21 cellular contexts compared by ENCODE assay signal in the genomic region with DNA sequence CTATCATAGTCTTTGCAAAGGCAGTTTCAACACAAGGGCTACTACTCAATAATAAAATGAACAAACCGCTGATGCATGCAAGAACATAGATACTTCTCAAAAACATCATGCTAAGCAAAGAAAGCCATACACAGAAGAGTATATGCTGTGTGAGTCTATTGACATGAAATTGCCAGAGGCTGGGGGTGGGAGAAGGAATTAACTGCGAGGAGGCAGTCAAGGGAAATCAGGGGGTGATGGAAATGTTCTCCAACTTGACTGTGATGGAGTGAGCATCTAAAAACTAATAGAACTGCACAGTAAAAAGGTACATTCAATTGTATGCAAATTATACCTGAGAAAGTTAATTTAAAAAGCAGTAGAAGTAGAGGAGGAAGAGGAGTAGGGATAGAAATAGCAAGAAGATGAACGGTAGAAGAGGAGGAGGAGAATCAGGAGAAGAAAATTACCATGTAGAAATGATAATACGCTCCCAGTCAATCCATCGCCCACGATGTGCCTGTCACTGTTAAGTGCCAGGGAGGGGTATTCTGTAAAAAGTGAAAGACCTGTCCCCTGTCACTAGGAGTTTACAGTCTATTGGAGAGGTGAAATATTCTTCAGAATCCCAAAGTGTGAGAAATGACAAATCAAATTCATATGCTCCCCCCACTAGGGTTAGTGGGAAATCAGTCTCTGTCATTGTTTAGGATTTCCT.
"Had no signal": no experiment of that assay in that cellular context is flagged by ENCODE, and none has a peak within 500 bp of the region (broad histone marks: within the 10 kb centered on the region; RNA-seq: fewer than 3 reads in every experiment).

No MANE protein-coding gene starts in this region.

- H3K27ac ChIP-seq: colonic mucosa, epithelial cell of prostate, esophagus squamous epithelium, gastrocnemius medialis, heart right ventricle, left lung, lower lobe of right lung had no signal

- H3K4me1 Mint-ChIP-seq: endodermal cell had no signal

- H3K4me3 Mint-ChIP-seq: dendritic cell treated with granulocyte-macrophage colony-stimulating factor and Interleukin-4, amounts not matched to agents 40 ng/mL and 50 ng/mL, for 4 days; effector memory CD8-positive, alpha-beta T cell; endodermal cell had no signal

- ATAC-seq: effector memory CD8-positive, alpha-beta T cell; esophagus mucosa; gastrocnemius medialis; heart right ventricle; left cardiac atrium; left lung; left ventricle myocardium superior; lower lobe of right lung had no signal

- H3K9me3 ChIP-seq: colonic mucosa had no signal

- H3K27ac Mint-ChIP-seq: endodermal cell had no signal

- H3K9me3 Mint-ChIP-seq: effector memory CD8-positive, alpha-beta T cell had no signal

- DNase-seq: colonic mucosa; cortex of kidney; effector CD8-positive, alpha-beta T cell; effector memory CD8-positive, alpha-beta T cell; endodermal cell; erythroblast; esophagus squamous epithelium; foreskin fibroblast; foreskin melanocyte; gastrocnemius medialis; heart right ventricle; hippocampal formation; left cardiac atrium; left lung; left ventricle myocardium superior; lower lobe of right lung; mesenchymal stem cell; midbrain had no signal

- H3K27me3 Mint-ChIP-seq: dendritic cell treated with granulocyte-macrophage colony-stimulating factor and Interleukin-4, amounts not matched to agents 40 ng/mL and 50 ng/mL, for 4 days; effector memory CD8-positive, alpha-beta T cell had no signal
